In the genomic region with DNA sequence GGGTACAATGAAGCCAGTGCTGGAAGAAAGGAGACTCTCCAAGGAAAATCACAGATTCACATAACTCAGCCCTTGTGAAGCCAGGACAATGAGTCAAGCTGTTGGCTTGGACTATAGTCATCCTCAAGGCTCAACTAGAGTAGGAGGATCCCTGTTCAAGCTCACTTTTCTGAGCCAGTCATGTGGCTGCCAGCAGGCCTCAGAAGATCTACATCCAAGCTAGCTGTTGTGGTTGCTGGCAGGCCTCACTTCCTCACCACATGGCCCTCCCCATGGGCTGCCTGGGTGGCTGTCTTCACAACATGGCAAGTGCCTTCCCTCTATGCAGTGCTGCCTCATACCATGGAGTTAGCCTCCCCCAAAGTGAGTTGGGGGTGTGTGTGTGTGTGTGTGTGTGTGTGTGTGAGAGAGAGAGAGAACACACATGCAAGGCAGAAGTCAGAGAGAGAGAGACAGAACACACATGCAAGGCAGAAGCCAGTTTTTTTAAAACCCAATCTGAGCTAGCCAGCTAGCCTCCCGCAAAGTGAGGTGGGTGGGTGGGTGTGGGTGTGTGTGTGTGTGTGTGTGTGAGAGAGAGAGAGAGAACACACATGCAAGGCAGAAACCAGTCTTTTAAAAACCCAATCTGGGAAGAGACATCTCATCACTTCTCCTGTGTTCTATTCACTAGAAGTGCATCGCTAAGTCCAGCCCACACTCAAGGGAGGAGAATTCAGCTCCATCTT, we compare ENCODE assay signal across 8 cellular contexts. TPM values are rescaled to one million over a fixed set of nuclear protein-coding genes. Genes with fewer than 3 reads are reported as not detected.
DNase-seq lines count a peak whose midpoint lies in the region; ATAC-seq and TF ChIP-seq lines count a peak whose summit lies in the region.

No MANE protein-coding gene starts in this region.

- H3K4me3 Mint-ChIP-seq in CD8-positive, alpha-beta T cell = peak overlapping the region; percentile 61
- no peak overlapping the region for H3K4me3 Mint-ChIP-seq in Caco-2 (ENCODE audit: unreplicated experiment)

- H3K27ac Mint-ChIP-seq in CD8-positive, alpha-beta T cell = peak overlapping the region; percentile 91
- H3K27ac Mint-ChIP-seq in Caco-2 (ENCODE audit: unreplicated experiment) = no peak overlapping the region

- no peaks in the 10 kb centered on the region for H3K9me3 Mint-ChIP-seq in CD8-positive, alpha-beta T cell
- no peaks in the 10 kb centered on the region for H3K9me3 Mint-ChIP-seq in Caco-2 (ENCODE audit: unreplicated experiment)

- TF ChIP-seq CTCF in CD8-positive, alpha-beta T cell (IDR thresholded peaks at IDR 0.05) = no peak
- no peak for TF ChIP-seq CTCF in Caco-2 (IDR thresholded peaks at IDR 0.05; ENCODE audit: insufficient read depth in 1 of 2, low read depth in 1 of 2, low read length in 1 of 2, severe bottlenecking in 1 of 2, unreplicated experiment in 1 of 2)

- peak; percentile 65 to 91 (median 77) for DNase-seq in CD8-positive, alpha-beta T cell
- DNase-seq in LoVo (ENCODE audit: low spot score) = peak; percentile 44
- peak; percentile 61 to 66 for DNase-seq in activated CD4-positive, alpha-beta T cell treated with anti-CD3 and anti-CD28 coated beads for 4 hours
- DNase-seq in cerebellar cortex (ENCODE audit: low spot score) = peak; percentile 77
- peak; percentile 5 to 85 for DNase-seq in lung microvascular endothelial cell (ENCODE audit: low read depth in 2 of 2)
- peak; percentile 24 for DNase-seq in stimulated activated CD8-positive, alpha-beta memory T cell treated with anti-CD3 and anti-CD28 coated beads, Interleukin-15, amount 100 ng/mL, for 24 hours (ENCODE audit: low read depth)
- DNase-seq in Caco-2 = no peak

- BruUV-seq in Caco-2 (replicated peaks; lab: Mats Ljungman, UMichigan) = no TSS peak

- no peaks in the 10 kb centered on the region for H3K27me3 ChIP-seq in CD8-positive, alpha-beta T cell (ENCODE audit: insufficient read depth, low read length)
- H3K27me3 ChIP-seq in Caco-2 (replicated peaks; ENCODE audit: control insufficient read depth, insufficient read depth, low read length) = no peaks in the 10 kb centered on the region

- intact Hi-C loops in CD8-positive, alpha-beta T cell (cut with DNase I, micrococcal nuclease) = loop anchor here (1.0 to 10.0 kb wide), 5 partner anchors 17 to 711 kb away; a partner anchor contains a TSS
- intact Hi-C loops in Caco-2 (cut with micrococcal nuclease; ENCODE audit: unreplicated experiment) = no loop called here

- H3K27ac ChIP-seq in CD8-positive, alpha-beta T cell (ENCODE audit: low read depth, low read length) = no peak overlapping the region

- peaks cover 36% of the 10 kb centered on the region for H3K4me1 Mint-ChIP-seq in CD8-positive, alpha-beta T cell (ENCODE audit: low read depth)
- H3K4me1 Mint-ChIP-seq in Caco-2 (ENCODE audit: low read depth, unreplicated experiment) = no peaks in the 10 kb centered on the region

- H3K36me3 Mint-ChIP-seq in CD8-positive, alpha-beta T cell = no peaks in the 10 kb centered on the region
- H3K36me3 Mint-ChIP-seq in Caco-2 (ENCODE audit: insufficient read depth, unreplicated experiment) = peaks cover 8% of the 10 kb centered on the region

- no peaks in the 10 kb centered on the region for H3K27me3 Mint-ChIP-seq in CD8-positive, alpha-beta T cell (ENCODE audit: low read depth)
- H3K27me3 Mint-ChIP-seq in Caco-2 (ENCODE audit: insufficient read depth, unreplicated experiment) = no peaks in the 10 kb centered on the region

- CTCF ChIA-PET in CD8-positive, alpha-beta T cell (lab: Charles Lee) = interaction anchor here (1.0 to 2.2 kb wide), 2 partner anchors 17 to 32 kb away, joined by 3 to 20 read pairs; a partner anchor contains a TSS
- CTCF ChIA-PET in Caco-2 (lab: Charles Lee) = no interaction called here

- ATAC-seq in CD8-positive, alpha-beta T cell = peak; percentile 99
- ATAC-seq in GM21717 (IDR thresholded peaks at IDR 0.05; ENCODE audit: unreplicated experiment) = peak; percentile 77

- H3K4me1 ChIP-seq in CD8-positive, alpha-beta T cell (ENCODE audit: insufficient read depth, low read length) = peaks cover 23% of the 10 kb centered on the region
- no peaks in the 10 kb centered on the region for H3K4me1 ChIP-seq in Caco-2

- H3K36me3 ChIP-seq in CD8-positive, alpha-beta T cell (ENCODE audit: insufficient read depth, low read length) = no peaks in the 10 kb centered on the region
- H3K36me3 ChIP-seq in Caco-2 (ENCODE audit: control insufficient read depth, insufficient read depth, low read length) = no peaks in the 10 kb centered on the region

- no peaks in the 10 kb centered on the region for H3K9me3 ChIP-seq in CD8-positive, alpha-beta T cell (ENCODE audit: low read length)
- H3K9me3 ChIP-seq in Caco-2 = no peaks in the 10 kb centered on the region

- POLR2A ChIA-PET in CD8-positive, alpha-beta T cell (lab: Charles Lee) = interaction anchor here (0.7 to 2.3 kb wide), 7 partner anchors 8 to 185 kb away, joined by 3 to 14 read pairs (median 4); a partner anchor contains a TSS
- POLR2A ChIA-PET in Caco-2 (lab: Charles Lee) = no interaction called here

- H3K4me3 ChIP-seq in CD8-positive, alpha-beta T cell (ENCODE audit: low read depth, low read length) = no peak overlapping the region
- H3K4me3 ChIP-seq in Caco-2 (ENCODE audit: low read depth, low read length) = no peak overlapping the region

RNA-seq across cellular contexts. Expression of a gene that starts 17.1 kb away (rescaled TPM):
- total RNA-seq in CD8-positive, alpha-beta T cell = 1 to 10 TPM; 5.7 to 6.3 TPM
- total RNA-seq in lung microvascular endothelial cell = 2.6 and 3.8 TPM in 2 replicates
- total RNA-seq in Caco-2 (2022) = 10.1 and 13.0 TPM in 2 replicates

Comparison
In these comparisons a context has a peak if more than half of its experiments do, and no peak if none do; other contexts are left out.
1. DNase-seq: peak in CD8-positive, alpha-beta T cell (7 of 7), LoVo (single experiment), activated CD4-positive, alpha-beta T cell treated with anti-CD3 and anti-CD28 coated beads for 4 hours (2 of 2), cerebellar cortex (single experiment), lung microvascular endothelial cell (2 of 2) and stimulated activated CD8-positive, alpha-beta memory T cell treated with anti-CD3 and anti-CD28 coated beads, Interleukin-15, amount 100 ng/mL, for 24 hours (single experiment); none in Caco-2 (0 of 2).